In the genomic region with DNA sequence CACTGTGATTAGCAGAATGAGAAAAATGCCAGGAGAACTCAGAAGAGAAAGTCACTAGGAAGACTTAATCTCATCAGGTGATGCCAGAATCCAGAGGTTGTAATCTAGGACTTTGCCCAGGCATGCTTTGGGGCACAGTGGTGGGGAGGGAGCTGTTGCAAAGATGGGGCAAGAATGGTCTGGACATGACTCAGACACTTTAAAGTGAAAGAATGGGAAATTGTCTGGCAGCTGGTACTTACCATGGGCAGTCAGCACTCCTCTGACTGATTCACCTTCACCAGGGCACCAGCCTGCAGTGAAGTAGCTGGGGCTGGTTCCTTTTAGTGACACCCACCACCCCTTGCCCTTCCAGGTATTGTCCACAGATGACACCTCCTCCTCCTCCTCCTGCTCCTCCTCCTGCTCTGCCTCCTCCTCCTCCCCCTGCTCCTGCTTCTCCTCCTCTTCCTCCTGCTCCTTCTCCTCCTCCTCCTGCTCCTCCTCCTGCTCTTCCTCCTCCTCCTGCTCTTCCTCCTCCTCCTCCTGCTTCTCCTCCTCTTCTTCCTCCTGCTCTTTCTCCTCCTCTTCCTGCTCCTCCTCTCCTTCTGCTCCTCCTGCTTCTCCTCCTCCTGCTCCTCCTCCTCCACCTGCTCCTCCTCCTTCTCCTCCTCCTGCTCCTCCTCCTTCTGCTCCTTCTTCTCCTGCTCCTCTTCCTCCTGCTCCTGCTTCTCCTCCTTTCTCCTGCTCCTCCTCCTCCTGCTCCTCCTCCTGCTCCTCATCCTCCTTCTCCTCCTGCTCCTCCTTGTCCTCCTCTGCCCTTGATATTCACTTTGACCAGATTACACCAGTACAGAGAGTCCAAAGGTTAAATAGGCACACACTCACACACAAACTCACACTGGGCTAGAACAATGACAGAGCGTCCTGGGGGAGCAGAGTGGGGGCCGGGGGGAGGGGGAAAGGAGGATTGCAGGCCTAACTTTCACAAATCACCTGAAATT, we compare ENCODE assay signal across 8 cellular contexts. TPM values are rescaled to one million over a fixed set of nuclear protein-coding genes. Genes with fewer than 3 reads are reported as not detected.
A peak's percentile ranks its signal among the peaks of the same experiment; 100 is the strongest.
DNase-seq lines count a peak whose midpoint lies in the region; ATAC-seq and TF ChIP-seq lines count a peak whose summit lies in the region.

Gene CHD9NB, minus strand, starts transcription at position 379 of the 983 bp plus-strand sequence. CDS start 8,739 bp downstream, outside the sequence.

- ATAC-seq in CD4-positive, CD25-positive, alpha-beta regulatory T cell (ENCODE audit: low read depth in 2 of 2) = no peak
- ATAC-seq in GM21786 (IDR thresholded peaks at IDR 0.05; ENCODE audit: unreplicated experiment) (peak; percentile 19), RWPE2 (ENCODE audit: low read depth) (peak; percentile 86), HG02588 (IDR thresholded peaks at IDR 0.05; ENCODE audit: unreplicated experiment) (no peak), GM21526 (IDR thresholded peaks at IDR 0.05; ENCODE audit: low FRiP score, unreplicated experiment) (no peak)

- peaks cover 5 to 15% (median 10%) of the 10 kb centered on the region in 4 donors for H3K4me1 Mint-ChIP-seq in CD4-positive, CD25-positive, alpha-beta regulatory T cell

- no peak for DNase-seq in CD4-positive, CD25-positive, alpha-beta regulatory T cell
- DNase-seq in RWPE2 (ENCODE audit: low spot score) (peak; percentile 93), erythroblast (lab: John Stamatoyannopoulos, UW) (peak; percentile 15 to 40), pulmonary artery endothelial cell (ENCODE audit: low read depth, low spot score) (peak; percentile 68)
- DNase-seq in stimulated activated naive CD4-positive, alpha-beta T cell (lab: John Stamatoyannopoulos, UW) = no peak

- no peak for TF ChIP-seq CTCF in RWPE2 (IDR thresholded peaks at IDR 0.05; ENCODE audit: poor library complexity, severe bottlenecking)

- H3K4me1 ChIP-seq in CD4-positive, CD25-positive, alpha-beta regulatory T cell (ENCODE audit: control insufficient read depth, insufficient read depth, low read length, poor library complexity, severe bottlenecking) = peaks cover 19% of the 10 kb centered on the region
- peaks cover 21% of the 10 kb centered on the region for H3K4me1 ChIP-seq in RWPE2 (ENCODE audit: insufficient read depth, poor library complexity, severe bottlenecking)

- H3K4me3 Mint-ChIP-seq in CD4-positive, CD25-positive, alpha-beta regulatory T cell = peak within 1 kb of the TSS in 3 of 4 donors; percentile 41 to 88 (median 52)

- H3K27me3 ChIP-seq in CD4-positive, CD25-positive, alpha-beta regulatory T cell (ENCODE audit: control insufficient read depth, insufficient read depth, low read length) = no peaks in the 10 kb centered on the region
- no peaks in the 10 kb centered on the region for H3K27me3 ChIP-seq in RWPE2 (ENCODE audit: insufficient read depth, poor library complexity, severe bottlenecking)

- H3K27ac Mint-ChIP-seq in CD4-positive, CD25-positive, alpha-beta regulatory T cell = peak within 1 kb of the TSS in 1 of 3 donors; percentile 53

- H3K9me3 ChIP-seq in CD4-positive, CD25-positive, alpha-beta regulatory T cell (ENCODE audit: control insufficient read depth in 2 of 2, low read length in 2 of 2) = no peaks in the 10 kb centered on the region
- no peaks in the 10 kb centered on the region for H3K9me3 ChIP-seq in RWPE2 (ENCODE audit: severe bottlenecking)

- TF ChIP-seq POLR2A in erythroblast (IDR thresholded peaks at IDR 0.05; ENCODE audit: low read length) = peak; percentile 26

- H3K27ac ChIP-seq in CD4-positive, CD25-positive, alpha-beta regulatory T cell (ENCODE audit: insufficient read depth, low read length, poor library complexity, severe bottlenecking) = no peak within 1 kb of the TSS
- peak within 1 kb of the TSS; percentile 93 for H3K27ac ChIP-seq in RWPE2 (ENCODE audit: poor library complexity, severe bottlenecking)

- H3K27me3 Mint-ChIP-seq in CD4-positive, CD25-positive, alpha-beta regulatory T cell = peaks cover 5% of the 10 kb centered on the region

- H3K36me3 ChIP-seq in CD4-positive, CD25-positive, alpha-beta regulatory T cell (ENCODE audit: control insufficient read depth, insufficient read depth, low read length) = no peaks in the 10 kb centered on the region
- no peaks in the 10 kb centered on the region for H3K36me3 ChIP-seq in RWPE2 (ENCODE audit: low read depth)

- H3K36me3 Mint-ChIP-seq in CD4-positive, CD25-positive, alpha-beta regulatory T cell = no peaks in the 10 kb centered on the region

- H3K4me3 ChIP-seq in CD4-positive, CD25-positive, alpha-beta regulatory T cell (ENCODE audit: low read depth, low read length) = no peak within 1 kb of the TSS
- peak within 1 kb of the TSS; percentile 2 for H3K4me3 ChIP-seq in RWPE2 (ENCODE audit: severe bottlenecking)

- peaks cover 0 to 1% (median 0%) of the 10 kb centered on the region in 7 donors for H3K9me3 Mint-ChIP-seq in CD4-positive, CD25-positive, alpha-beta regulatory T cell

RNA-seq across cellular contexts. Expression of gene CHD9NB, which starts in this region (rescaled TPM):
- total RNA-seq in CD4-positive, CD25-positive, alpha-beta regulatory T cell = not detected
- polyA plus RNA-seq in CD4-positive, CD25-positive, alpha-beta regulatory T cell = not detected
- 0.53 and 1.3 TPM in 2 replicates for total RNA-seq in pulmonary artery endothelial cell

Comparison
In these comparisons a context has a peak if more than half of its experiments do, and no peak if none do; other contexts are left out.
1. ATAC-seq: peak in GM21786 (single experiment) and RWPE2 (single experiment); none in CD4-positive, CD25-positive, alpha-beta regulatory T cell (0 of 2), HG02588 (single experiment) and GM21526 (single experiment).
2. DNase-seq: peak in RWPE2 (single experiment), erythroblast (2 of 2) and pulmonary artery endothelial cell (single experiment); none in CD4-positive, CD25-positive, alpha-beta regulatory T cell (0 of 3) and stimulated activated naive CD4-positive, alpha-beta T cell (0 of 6).